ENCODE assay signal across 11 cellular contexts in genomic region chr11:90639687-90640086, GRCh38.
A peak's percentile ranks its signal among the peaks of the same experiment; 100 is the strongest.
DNase-seq lines count a peak whose midpoint lies in the region; FAIRE-seq and TF ChIP-seq lines count a peak whose summit lies in the region.
"Had no signal": no experiment of that assay in that cellular context is flagged by ENCODE, and none has a peak within 500 bp of the region (broad histone marks: within the 10 kb centered on the region; RNA-seq: fewer than 3 reads in every experiment).

No MANE protein-coding gene starts in this region.

- H3K4me3 ChIP-seq in A673 (ENCODE audit: low read depth, low read length, poor library complexity, severe bottlenecking) (no peak overlapping the region), adrenal gland (no peak overlapping the region), keratinocyte (ENCODE audit: control insufficient read depth in 2 of 3, extremely low read depth in 1 of 3, insufficient read depth in 2 of 3, low read depth in 1 of 3, low read length in 3 of 3) (no peak overlapping the region), stomach (no peak overlapping the region)
- H3K4me3 ChIP-seq: cardiac muscle cell had no signal

- H3K27me3 ChIP-seq in A673 (replicated peaks; ENCODE audit: insufficient read depth, low read depth, low read length, poor library complexity): no peaks in the 10 kb centered on the region
- H3K27me3 ChIP-seq in adrenal gland: no peaks in the 10 kb centered on the region
- no peaks in the 10 kb centered on the region for H3K27me3 ChIP-seq in keratinocyte (ENCODE audit: control insufficient read depth, extremely low read depth, insufficient read depth, low read length)
- H3K27me3 ChIP-seq in stomach: no peaks in the 10 kb centered on the region
- H3K27me3 ChIP-seq: cardiac muscle cell had no signal

- TF ChIP-seq CTCF in A673 (conservative IDR thresholded peaks at IDR 0.05; ENCODE audit: low read depth, low read length): peak; percentile 66
- TF ChIP-seq CTCF in HFFc6 (IDR thresholded peaks at IDR 0.05): peak; percentile 37; the same call in 1 of the 2 replicates
- TF ChIP-seq CTCF in adrenal gland (IDR thresholded peaks at IDR 0.05): peak in 5 of 6 experiments; percentile 17 to 38 (median 25)
- TF ChIP-seq CTCF in keratinocyte (optimal IDR thresholded peaks at IDR 0.05 in 1 of 3, IDR thresholded peaks at IDR 0.05 in 1 of 3, conservative IDR thresholded peaks at IDR 0.05 in 1 of 3; ENCODE audit: extremely low read depth in 1 of 3, insufficient read depth in 2 of 3, low read length in 3 of 3): peak in 2 of 3 experiments; percentile 36 to 60
- TF ChIP-seq CTCF in stomach (IDR thresholded peaks at IDR 0.05): no peak

- TF ChIP-seq EP300 in stomach (IDR thresholded peaks at IDR 0.05): no peak

- POLR2A ChIA-PET in A673 (lab: Charles Lee; ENCODE audit: low non-redundant PET): no interaction called here

- H4K20me1 ChIP-seq in keratinocyte (ENCODE audit: control insufficient read depth, extremely low read depth, insufficient read depth, low read length): no peaks in the 10 kb centered on the region

- H3K79me2 ChIP-seq in keratinocyte (ENCODE audit: control insufficient read depth, insufficient read depth, low read length): no peaks in the 10 kb centered on the region

- no peak overlapping the region for H3K4me2 ChIP-seq in keratinocyte (ENCODE audit: control insufficient read depth, extremely low read depth, insufficient read depth, low read depth, low read length)

- WGBS in adrenal gland, 4 donors: 0 to 10% (median 3%) methylated on average over 1 of the region's 1 CpG
- 3 to 16% (median 5%) methylated on average over 1 of the region's 1 CpG for WGBS in stomach, 5 donors

- peaks cover 12% of the 10 kb centered on the region for H3K4me1 ChIP-seq in A673 (ENCODE audit: insufficient read depth, low read length, poor library complexity, severe bottlenecking)
- H3K4me1 ChIP-seq in adrenal gland (replicated peaks in 1 of 2): no peaks in the 10 kb centered on the region
- no peaks in the 10 kb centered on the region for H3K4me1 ChIP-seq in keratinocyte (ENCODE audit: control insufficient read depth, extremely low read depth, insufficient read depth, low read length)
- peaks cover 0 to 6% (median 0%) of the 10 kb centered on the region in 4 donors for H3K4me1 ChIP-seq in stomach

- no peak for FAIRE-seq in keratinocyte (lab: Jason Lieb, UNC)

- TF ChIP-seq POLR2A in adrenal gland (IDR thresholded peaks at IDR 0.05): no peak
- no peak for TF ChIP-seq POLR2A in stomach (IDR thresholded peaks at IDR 0.05)

- dilution Hi-C loops in keratinocyte (cut with MboI; ENCODE audit: extremely low pct_ligation_motif_present, low sequenced_read_pairs): no loop called here

- H3K36me3 ChIP-seq in A673 (ENCODE audit: insufficient read depth, low read length, poor library complexity, severe bottlenecking) (no peaks in the 10 kb centered on the region), adrenal gland (replicated peaks in 1 of 2) (no peaks in the 10 kb centered on the region), keratinocyte (ENCODE audit: control insufficient read depth in 2 of 2, extremely low read depth in 1 of 2, insufficient read depth in 2 of 2, low read length in 2 of 2) (no peaks in the 10 kb centered on the region), stomach (no peaks in the 10 kb centered on the region)
- H3K36me3 ChIP-seq: cardiac muscle cell had no signal

- H3K27ac ChIP-seq in A673 (ENCODE audit: low read depth, low read length, poor library complexity, severe bottlenecking) (no peak overlapping the region), adrenal gland (no peak overlapping the region), keratinocyte (ENCODE audit: control insufficient read depth, insufficient read depth, low read length) (no peak overlapping the region), stomach (no peak overlapping the region)
- H3K27ac ChIP-seq: cardiac muscle cell had no signal

- DNase-seq in A673 (ENCODE audit: low spot score) (peak; percentile 37), HFFc6 (no peak), adrenal gland (peak in 1 of 7 donors; percentile 1), keratinocyte (ENCODE audit: low read depth, low spot score) (no peak), stomach (no peak), immature natural killer cell (no peak)
- no peak for DNase-seq in effector CD8-positive, alpha-beta T cell (lab: John Stamatoyannopoulos, UW)
- no peak for DNase-seq in stimulated activated CD4-positive, alpha-beta T cell treated with anti-CD3 and anti-CD28 coated beads, Interleukin-2, amount 100 ng/mL, for 48 hours
- DNase-seq: CD8-positive, alpha-beta T cell; NCI-H187 had no signal

- CTCF ChIA-PET in A673 (lab: Charles Lee): interaction anchor here (0.6 kb wide), 1 partner anchor 142 kb away, joined by 4 read pairs; no protein-coding TSS in a partner anchor

- no peaks in the 10 kb centered on the region for H3K9me1 ChIP-seq in keratinocyte (ENCODE audit: control insufficient read depth, extremely low read depth, insufficient read depth, low read length)

- H3K27ac Mint-ChIP-seq in HFFc6: no peak overlapping the region
- H3K27ac Mint-ChIP-seq in immature natural killer cell: no peak overlapping the region
- H3K27ac Mint-ChIP-seq: CD8-positive, alpha-beta T cell had no signal

- no peak overlapping the region for H3K9ac ChIP-seq in keratinocyte (ENCODE audit: control insufficient read depth, extremely low read depth, insufficient read depth, low read length)

- no TSS peak for BruUV-seq in A673 (replicated peaks; lab: Mats Ljungman, UMichigan)

- intact Hi-C loops in A673 (cut with micrococcal nuclease; ENCODE audit: unreplicated experiment) (no loop called here), adrenal gland (cut with DNase I) (no loop called here), stomach (cut with DNase I; ENCODE audit: low total_unique reads) (no loop called here)

- H3K4me3 Mint-ChIP-seq in HFFc6 (no peak overlapping the region), immature natural killer cell (no peak overlapping the region)
- H3K4me3 Mint-ChIP-seq: CD8-positive, alpha-beta T cell had no signal

- no peaks in the 10 kb centered on the region for H3K36me3 Mint-ChIP-seq in HFFc6 (ENCODE audit: low read depth)
- H3K36me3 Mint-ChIP-seq in immature natural killer cell: no peaks in the 10 kb centered on the region
- H3K36me3 Mint-ChIP-seq: CD8-positive, alpha-beta T cell had no signal

- no peaks in the 10 kb centered on the region for H3K4me1 Mint-ChIP-seq in HFFc6 (ENCODE audit: low read depth)
- no peaks in the 10 kb centered on the region for H3K4me1 Mint-ChIP-seq in immature natural killer cell

- H2AFZ ChIP-seq in keratinocyte (ENCODE audit: control insufficient read depth, low read length): no peak overlapping the region

- H3K9me3 ChIP-seq in A673 (ENCODE audit: low read depth, low read length, poor library complexity, severe bottlenecking) (no peaks in the 10 kb centered on the region), adrenal gland (replicated peaks in 1 of 3) (no peaks in the 10 kb centered on the region), keratinocyte (ENCODE audit: control insufficient read depth, low read depth, low read length) (no peaks in the 10 kb centered on the region), stomach (no peaks in the 10 kb centered on the region)

- H3K27me3 Mint-ChIP-seq in HFFc6 (ENCODE audit: insufficient read depth): no peaks in the 10 kb centered on the region
- H3K27me3 Mint-ChIP-seq in immature natural killer cell (ENCODE audit: low read depth in 3 of 3): no peaks in the 10 kb centered on the region

- H3K9me3 Mint-ChIP-seq in HFFc6 (peaks cover 34% of the 10 kb centered on the region), immature natural killer cell (peaks cover 9 to 38% (median 18%) of the 10 kb centered on the region in 6 donors)

Comparison
In these comparisons a context has a peak if more than half of its experiments do, and no peak if none do; other contexts are left out.
1. CTCF ChIP-seq: peak in A673 (single experiment), HFFc6 (single experiment), adrenal gland (5 of 6) and keratinocyte (2 of 3); none in stomach (0 of 7).